Comparison of ENCODE assay signal across 1 cellular context in the genomic region with DNA sequence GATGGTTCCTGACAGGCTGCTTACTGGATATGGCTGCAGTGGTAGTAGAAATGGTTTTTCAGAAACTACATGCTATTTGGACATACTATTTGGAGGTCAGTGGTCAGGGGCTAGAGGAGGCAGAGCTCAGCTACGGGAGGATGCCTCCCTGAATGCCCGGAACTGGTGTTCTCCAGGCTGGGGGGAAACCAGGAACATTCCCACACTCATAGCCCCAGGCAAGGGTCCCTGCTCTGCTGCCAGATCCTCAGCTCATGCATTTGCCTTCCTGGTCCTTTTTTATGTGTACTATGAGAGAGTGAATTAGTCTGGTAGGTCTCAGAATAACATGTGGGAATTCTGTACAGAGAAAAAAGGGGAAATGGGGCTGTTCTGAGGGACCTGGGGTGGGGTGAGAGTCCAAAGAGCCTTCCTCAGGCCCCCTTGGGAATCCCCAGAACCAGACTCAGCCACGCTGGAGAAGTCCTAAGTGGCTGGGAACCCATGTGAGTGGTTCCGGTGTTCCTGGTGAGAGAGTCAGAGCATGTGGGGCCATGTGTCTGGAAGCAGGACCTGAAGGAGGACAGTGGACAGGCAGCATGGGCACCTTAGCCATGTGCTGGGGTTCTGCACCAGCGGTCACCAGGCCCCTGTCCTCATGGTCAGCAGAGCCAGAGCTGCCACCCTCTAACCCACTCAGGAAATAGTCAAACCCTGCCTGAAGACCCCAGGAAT.
TF ChIP-seq lines count a peak whose summit lies in the region.

No MANE protein-coding gene starts in this region.

TF ChIP-seq in IMR-90, 13 proteins besides CTCF, POLR2A, EP300 and RAD21:
- no peak for TF ChIP-seq FOS (IDR thresholded peaks at IDR 0.05; ENCODE audit: low read depth, low read length)
- TF ChIP-seq MXI1 (IDR thresholded peaks at IDR 0.05; ENCODE audit: borderline replicate concordance, low read depth, low read length) = peak; percentile 75; the same call in 1 of the 2 replicates
- TF ChIP-seq MAZ (IDR thresholded peaks at IDR 0.05; ENCODE audit: borderline replicate concordance, low read depth, low read length) = no peak
TF ChIP-seq in IMR-90: peak in this region for 1.
